In genomic region chr3:24419067-24419791, GRCh38 we compare ENCODE assay signal across 24 cellular contexts.
A peak's percentile ranks its signal among the peaks of the same experiment; 100 is the strongest.
DNase-seq lines count a peak whose midpoint lies in the region; ATAC-seq, FAIRE-seq and TF ChIP-seq lines count a peak whose summit lies in the region.
"Had no signal": no experiment of that assay in that cellular context is flagged by ENCODE, and none has a peak within 500 bp of the region (broad histone marks: within the 10 kb centered on the region; RNA-seq: fewer than 3 reads in every experiment).

No MANE protein-coding gene starts in this region.

- H2AK5ac ChIP-seq in mesenchymal stem cell (ENCODE audit: low read length, severe bottlenecking): no peak overlapping the region

- H3K27ac ChIP-seq in right atrium auricular region: no peak overlapping the region
- H3K27ac ChIP-seq in liver (ENCODE audit: low read depth in 1 of 2, low read length in 2 of 2): peak overlapping the region in 1 of 2 donors; percentile 19
- no peak overlapping the region for H3K27ac ChIP-seq in HepG2 (ENCODE audit: extremely low read length, insufficient read depth, low read length)
- peak overlapping the region; percentile 75 for H3K27ac ChIP-seq in right cardiac atrium (ENCODE audit: low read length)
- no peak overlapping the region for H3K27ac ChIP-seq in mesenchymal stem cell (ENCODE audit: low read length, poor library complexity, severe bottlenecking)
- H3K27ac ChIP-seq: 22Rv1, BLaER1, C4-2B had no signal

- H3K23ac ChIP-seq in mesenchymal stem cell (ENCODE audit: low read length in 2 of 2): no peak overlapping the region

- H2BK5ac ChIP-seq in mesenchymal stem cell (ENCODE audit: low read depth, low read length, poor library complexity, severe bottlenecking): no peak overlapping the region

- H3K4me2 ChIP-seq in HepG2 (ENCODE audit: low read depth, low read length) (no peak overlapping the region), mesenchymal stem cell (ENCODE audit: low read length, poor library complexity, severe bottlenecking) (no peak overlapping the region)
- H3K4me2 ChIP-seq: BLaER1, GM23338 had no signal

- no peak overlapping the region for H4K91ac ChIP-seq in mesenchymal stem cell (ENCODE audit: low read length)

- POLR2A ChIA-PET in HepG2 (lab: Yijun Ruan, JAX): interaction anchor here (0.8 to 2.7 kb wide), 2 partner anchors 13 to 32 kb away, joined by 3 to 10 read pairs; no protein-coding TSS in a partner anchor

- no peak for TF ChIP-seq EP300 in HepG2 (IDR thresholded peaks at IDR 0.05; ENCODE audit: low read depth in 2 of 2, low read length in 2 of 2)
- no peak for TF ChIP-seq EP300 in HepG2 (CRISPR knock-in tag; IDR thresholded peaks at IDR 0.05; ENCODE audit: borderline replicate concordance)

- TF ChIP-seq CTCF in right atrium auricular region (IDR thresholded peaks at IDR 0.05) (no peak), liver (IDR thresholded peaks at IDR 0.05; ENCODE audit: low read depth, low read length, missing input control) (no peak), HepG2 (CRISPR knock-in tag; IDR thresholded peaks at IDR 0.05) (no peak)

- no peak for FAIRE-seq in HepG2 (lab: Jason Lieb, UNC)
- FAIRE-seq: A204.1, GM12878, GM19239 had no signal

- ATAC-seq in Right ventricle myocardium inferior (peak; percentile 60), HepG2 (no peak), right cardiac atrium (peak in 1 of 2 donors; percentile 49), GM21390 (IDR thresholded peaks at IDR 0.05; ENCODE audit: unreplicated experiment) (no peak)
- ATAC-seq: CD8-positive, alpha-beta T cell; GM12878; GM23338; HCT116 had no signal

- H3K4me3 ChIP-seq in right atrium auricular region: no peak overlapping the region
- H3K4me3 ChIP-seq in liver (ENCODE audit: low read depth in 1 of 3, low read length in 3 of 3): no peak overlapping the region
- no peak overlapping the region for H3K4me3 ChIP-seq in HepG2 (replicated peaks in 1 of 3; ENCODE audit: insufficient read depth in 1 of 3, low read depth in 2 of 3, low read length in 3 of 3)
- H3K4me3 ChIP-seq in right cardiac atrium (ENCODE audit: low read length): no peak overlapping the region
- H3K4me3 ChIP-seq in mesenchymal stem cell (ENCODE audit: insufficient read depth in 1 of 2, low read depth in 1 of 2, low read length in 2 of 2): no peak overlapping the region
- H3K4me3 ChIP-seq: BLaER1, GM12878, GM23338 had no signal

- no peak overlapping the region for H2BK12ac ChIP-seq in mesenchymal stem cell (ENCODE audit: low read length in 2 of 2)

- in situ Hi-C loops in HepG2 (cut with HindIII; ENCODE audit: extremely low pct_ligation_motif_present, low pct_unique_long_range_greater_than_20kb): no loop called here

- no peak overlapping the region for H2BK120ac ChIP-seq in mesenchymal stem cell (ENCODE audit: low read depth, low read length)

- H3K79me1 ChIP-seq in mesenchymal stem cell (replicated peaks; ENCODE audit: low read length, poor library complexity, severe bottlenecking): peaks cover 9% of the 10 kb centered on the region

- intact Hi-C loops in Right ventricle myocardium inferior (cut with DNase I): no loop called here
- intact Hi-C loops in HepG2 (cut with micrococcal nuclease; ENCODE audit: unreplicated experiment): no loop called here
- intact Hi-C loops in right cardiac atrium (cut with DNase I): no loop called here

- no peak for TF ChIP-seq POLR2A in HepG2 (IDR thresholded peaks at IDR 0.05; ENCODE audit: insufficient read depth in 1 of 2, low read depth in 2 of 2, low read length in 2 of 2)

- H2AFZ ChIP-seq in HepG2 (ENCODE audit: low read length) (no peak overlapping the region), mesenchymal stem cell (ENCODE audit: low read depth, low read length) (no peak overlapping the region)
- H2AFZ ChIP-seq: GM23338 had no signal

- no peaks in the 10 kb centered on the region for H4K20me1 ChIP-seq in HepG2 (ENCODE audit: insufficient read depth, low read length)
- H4K20me1 ChIP-seq: BLaER1 had no signal

- CTCF ChIA-PET in HepG2 (lab: Yijun Ruan, JAX; ENCODE audit: low intra/inter-chr PET ratio, low total read pairs): no interaction called here

- H3K27me3 ChIP-seq in right atrium auricular region: no peaks in the 10 kb centered on the region
- H3K27me3 ChIP-seq in liver (ENCODE audit: control insufficient read depth in 4 of 4, insufficient read depth in 4 of 4, low read length in 3 of 4): no peaks in the 10 kb centered on the region
- no peaks in the 10 kb centered on the region for H3K27me3 ChIP-seq in HepG2 (ENCODE audit: control insufficient read depth in 1 of 2, insufficient read depth in 2 of 2, low read length in 2 of 2)
- no peaks in the 10 kb centered on the region for H3K27me3 ChIP-seq in right cardiac atrium (ENCODE audit: control insufficient read depth, insufficient read depth)
- H3K27me3 ChIP-seq in mesenchymal stem cell (ENCODE audit: control insufficient read depth in 1 of 2, insufficient read depth in 1 of 2, low read length in 2 of 2): no peaks in the 10 kb centered on the region
- H3K27me3 ChIP-seq: BLaER1 had no signal

- no peak overlapping the region for H3K9ac ChIP-seq in liver (ENCODE audit: low read depth in 1 of 2, low read length in 2 of 2)
- H3K9ac ChIP-seq in HepG2 (ENCODE audit: insufficient read depth, low read depth, low read length): no peak overlapping the region
- no peak overlapping the region for H3K9ac ChIP-seq in mesenchymal stem cell (ENCODE audit: low read length)
- H3K9ac ChIP-seq: BLaER1 had no signal

- H3K36me3 ChIP-seq in right atrium auricular region (no peaks in the 10 kb centered on the region), liver (ENCODE audit: control insufficient read depth in 4 of 4, insufficient read depth in 3 of 4, low read depth in 1 of 4, low read length in 3 of 4) (no peaks in the 10 kb centered on the region), HepG2 (replicated peaks in 1 of 2; ENCODE audit: control insufficient read depth in 1 of 2, insufficient read depth in 2 of 2, low read length in 2 of 2) (no peaks in the 10 kb centered on the region; a peak in 1 of 5 replicates), mesenchymal stem cell (ENCODE audit: control insufficient read depth in 1 of 2, insufficient read depth in 2 of 2, low read depth in 1 of 2, low read length in 2 of 2) (no peaks in the 10 kb centered on the region)
- H3K36me3 ChIP-seq: BLaER1 had no signal

- BruUV-seq in HepG2 (replicated peaks; lab: Mats Ljungman, UMichigan): no TSS peak

- no peak overlapping the region for H3K14ac ChIP-seq in mesenchymal stem cell (ENCODE audit: low read length in 2 of 2)

- no peaks in the 10 kb centered on the region for H3K9me3 ChIP-seq in right atrium auricular region
- no peaks in the 10 kb centered on the region for H3K9me3 ChIP-seq in liver (ENCODE audit: control insufficient read depth in 4 of 4, low read length in 3 of 4)
- H3K9me3 ChIP-seq in HepG2 (ENCODE audit: low read length): no peaks in the 10 kb centered on the region
- no peaks in the 10 kb centered on the region for H3K9me3 ChIP-seq in right cardiac atrium (ENCODE audit: control insufficient read depth, low read length)
- no peaks in the 10 kb centered on the region for H3K9me3 ChIP-seq in mesenchymal stem cell (ENCODE audit: control insufficient read depth, low read length)
- H3K9me3 ChIP-seq: BLaER1, Caco-2 had no signal

- H3K4me1 ChIP-seq in right atrium auricular region (peaks cover 0 to 11% of the 10 kb centered on the region in 2 donors), liver (ENCODE audit: control insufficient read depth in 4 of 4, insufficient read depth in 4 of 4, low read length in 3 of 4) (peaks cover 2 to 34% (median 17%) of the 10 kb centered on the region in 4 donors), HepG2 (ENCODE audit: insufficient read depth, low read length) (peaks cover 32% of the 10 kb centered on the region), right cardiac atrium (ENCODE audit: control insufficient read depth, insufficient read depth, low read length) (peaks cover 5% of the 10 kb centered on the region), mesenchymal stem cell (ENCODE audit: control insufficient read depth, insufficient read depth, low read depth, low read length) (no peaks in the 10 kb centered on the region)
- H3K4me1 ChIP-seq: BLaER1 had no signal

- H4K8ac ChIP-seq in mesenchymal stem cell (ENCODE audit: low read length): no peak overlapping the region

- TF ChIP-seq RAD21 in liver (IDR thresholded peaks at IDR 0.05): peak in 1 of 2 donors; percentile 21
- TF ChIP-seq RAD21 in HepG2 (CRISPR knock-in tag; IDR thresholded peaks at IDR 0.05): no peak

- H2BK15ac ChIP-seq in mesenchymal stem cell (ENCODE audit: low read depth, poor library complexity, severe bottlenecking): no peak overlapping the region

- H3K79me2 ChIP-seq in HepG2 (ENCODE audit: insufficient read depth, low read length): peaks cover 7% of the 10 kb centered on the region

- H3K4ac ChIP-seq in mesenchymal stem cell (ENCODE audit: low read depth in 1 of 2, low read length in 2 of 2): no peak overlapping the region

- WGBS in liver: 44% methylated on average over 3 of the region's 3 CpGs
- 95% methylated on average over 3 of the region's 3 CpGs for WGBS in HepG2 (ENCODE audit: low lambda C conversion rate)
- WGBS in right cardiac atrium: 62% methylated on average over 3 of the region's 3 CpGs
- WGBS in mesenchymal stem cell: 78% methylated on average over 1 of the region's 3 CpGs

- no peak overlapping the region for H3K18ac ChIP-seq in mesenchymal stem cell (ENCODE audit: low read depth in 1 of 2, low read length in 2 of 2)

- DNase-seq in Right ventricle myocardium inferior (ENCODE audit: missing footprints) (no peak), right atrium auricular region (ENCODE audit: low spot score) (no peak), HepG2 (ENCODE audit: low spot score) (no peak), right cardiac atrium (peak in 1 of 3 donors; percentile 38), mesenchymal stem cell (no peak), DMS153 treated with DMSO at 0.1 percent for 48 hours (lab: John Stamatoyannopoulos, UW; ENCODE audit: unreplicated experiment) (no peak)
- DNase-seq: Caco-2; CD4-positive, CD25-positive, alpha-beta regulatory T cell; CD8-positive, alpha-beta T cell; DMS153; DMS79; EL; GDM1; H9 had no signal

TF ChIP-seq in liver, 16 proteins besides CTCF, POLR2A, EP300 and RAD21:
- TF ChIP-seq RXRA (IDR thresholded peaks at IDR 0.05): peak; percentile 32 to 70
- TF ChIP-seq HNF4A (conservative IDR thresholded peaks at IDR 0.05): peak in 1 of 2 donors; percentile 11
- TF ChIP-seq FOXA2 (IDR thresholded peaks at IDR 0.05): no peak

TF ChIP-seq in HepG2, 621 proteins besides CTCF, POLR2A, EP300 and RAD21:
- TF ChIP-seq RORA (CRISPR knock-in tag; IDR thresholded peaks at IDR 0.05) (no peak), HOXA3 (CRISPR knock-in tag; IDR thresholded peaks at IDR 0.05) (no peak)
